ENCODE assay signal across 18 cellular contexts in the genomic region with DNA sequence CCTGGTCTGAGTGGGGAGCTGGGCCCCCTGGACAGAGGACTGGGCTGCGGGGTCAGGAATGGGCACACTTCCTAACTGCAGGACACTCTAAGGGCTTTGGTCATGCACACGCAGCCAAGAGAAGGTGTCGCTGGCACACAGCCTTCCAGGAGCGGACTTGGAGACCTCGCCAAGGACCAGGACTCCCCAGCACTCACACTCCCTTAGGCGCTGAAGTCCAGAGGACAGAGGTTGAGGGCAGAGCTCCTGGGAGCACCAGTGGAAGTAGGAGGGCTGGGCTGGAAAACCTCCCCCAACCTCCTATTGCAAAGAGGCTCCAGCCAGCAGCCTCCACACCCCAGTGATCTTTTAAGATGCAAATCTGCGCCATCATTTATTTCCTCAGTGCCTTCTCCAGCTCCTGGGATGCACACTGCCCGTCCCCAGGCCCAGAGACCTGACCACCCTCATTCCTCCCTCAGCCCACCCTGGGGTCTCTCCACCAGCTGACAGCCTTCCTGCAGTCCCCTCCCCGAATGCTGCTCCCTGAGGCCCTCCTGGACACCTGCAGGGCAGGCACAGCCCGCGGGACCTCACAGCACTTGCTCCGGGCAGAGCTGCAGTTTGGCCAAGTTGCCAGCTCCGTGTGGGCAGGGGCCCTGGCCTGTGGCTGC. TPM values are rescaled to one million over a fixed set of nuclear protein-coding genes. Genes with fewer than 3 reads are reported as not detected.
DNase-seq lines count a peak whose midpoint lies in the region; ATAC-seq and TF ChIP-seq lines count a peak whose summit lies in the region.
"Had no signal": no experiment of that assay in that cellular context is flagged by ENCODE, and none has a peak within 500 bp of the region (broad histone marks: within the 10 kb centered on the region; RNA-seq: fewer than 3 reads in every experiment).

No MANE protein-coding gene starts in this region.

- POLR2A ChIA-PET in CD4-positive, alpha-beta memory T cell (lab: Charles Lee; ENCODE audit: partially characterized antibody) = interaction anchor here (2.3 kb wide), 1 partner anchor 50 kb away, joined by 16 read pairs; a partner anchor contains a TSS

- H3K4me3 ChIP-seq in CD4-positive, alpha-beta memory T cell (ENCODE audit: low read length in 2 of 2) = no peak overlapping the region
- no peak overlapping the region for H3K4me3 ChIP-seq in tibial nerve
- H3K4me3 ChIP-seq: cardiac muscle cell, SJSA1, vagina had no signal

- TF ChIP-seq EP300 in tibial nerve (IDR thresholded peaks at IDR 0.05) = no peak

- peaks cover 39% of the 10 kb centered on the region for H3K4me1 ChIP-seq in CD4-positive, alpha-beta memory T cell (ENCODE audit: insufficient read depth, low read length)
- peaks cover 0 to 30% (median 0%) of the 10 kb centered on the region in 4 donors for H3K4me1 ChIP-seq in tibial nerve
- H3K4me1 ChIP-seq: SJSA1 had no signal

- H3K27ac Mint-ChIP-seq in CD4-positive, alpha-beta memory T cell = peak overlapping the region in 2 of 7 donors; percentile 57 to 74
- no peak overlapping the region for H3K27ac Mint-ChIP-seq in nephron progenitor cell
- H3K27ac Mint-ChIP-seq: activated naive CD4-positive, alpha-beta T cell treated with anti-CD3 and anti-CD28 coated beads for 36 hours; stimulated activated effector memory CD8-positive, alpha-beta T cell treated with anti-CD3 and anti-CD28 coated beads, Interleukin-12 subunit alpha, Interleukin-12 subunit beta, amount 100 ng/mL, for 72 hours had no signal

- no peaks in the 10 kb centered on the region for H3K36me3 Mint-ChIP-seq in CD4-positive, alpha-beta memory T cell
- no peaks in the 10 kb centered on the region for H3K36me3 Mint-ChIP-seq in nephron progenitor cell (ENCODE audit: low read depth)
- H3K36me3 Mint-ChIP-seq: stimulated activated effector memory CD8-positive, alpha-beta T cell treated with anti-CD3 and anti-CD28 coated beads, Interleukin-12 subunit alpha, Interleukin-12 subunit beta, amount 100 ng/mL, for 72 hours had no signal

- no peaks in the 10 kb centered on the region for H3K36me3 ChIP-seq in CD4-positive, alpha-beta memory T cell (ENCODE audit: insufficient read depth, low read length)
- H3K36me3 ChIP-seq in tibial nerve = no peaks in the 10 kb centered on the region
- H3K36me3 ChIP-seq: cardiac muscle cell, SJSA1, vagina had no signal

- CTCF ChIA-PET in CD4-positive, alpha-beta memory T cell (lab: Charles Lee; ENCODE audit: partially characterized antibody) = interaction anchor here (0.9 to 1.4 kb wide), 2 partner anchors 34 to 198 kb away, joined by 3 read pairs; no protein-coding TSS in a partner anchor

- intact Hi-C loops in CD4-positive, alpha-beta memory T cell (cut with micrococcal nuclease) = no loop called here

- 0 to 1% methylated on average over 12 to 13 of the region's 13 CpGs for WGBS in tibial nerve, 2 donors

- TF ChIP-seq CTCF in GM13977 (IDR thresholded peaks at IDR 0.05; ENCODE audit: extremely low read depth, insufficient read depth, missing control alignments) (no peak), nephron progenitor cell (IDR thresholded peaks at IDR 0.05) (no peak), tibial nerve (IDR thresholded peaks at IDR 0.05) (no peak)

- H3K27ac ChIP-seq in CD4-positive, alpha-beta memory T cell (ENCODE audit: low read depth, low read length) = no peak overlapping the region
- H3K27ac ChIP-seq in caudate nucleus (ENCODE audit: low read depth, low read length) (peak overlapping the region; percentile 64), tibial nerve (no peak overlapping the region)
- H3K27ac ChIP-seq: cardiac muscle cell, HL-60, SJSA1, vagina had no signal

- no peak for DNase-seq in CD4-positive, alpha-beta memory T cell
- DNase-seq in GM03348 (ENCODE audit: low spot score) (peak; percentile 14), caudate nucleus (lab: John Stamatoyannopoulos, UW) (no peak), islet precursor cell (peak; percentile 55), GM13977 (ENCODE audit: low spot score) (no peak), nephron progenitor cell (no peak), tibial nerve (ENCODE audit: low spot score in 2 of 2) (no peak)
- DNase-seq: activated naive CD4-positive, alpha-beta T cell treated with anti-CD3 and anti-CD28 coated beads for 36 hours; C1 segment of cervical spinal cord; NCI-H2081; stimulated activated CD4-positive, alpha-beta T cell treated with anti-CD3 and anti-CD28 coated beads, Interleukin-4, amount 100 ng/mL, for 4 hours had no signal

- H3K9me3 Mint-ChIP-seq in CD4-positive, alpha-beta memory T cell = peaks cover 0 to 24% (median 21%) of the 10 kb centered on the region in 8 donors
- peaks cover 21% of the 10 kb centered on the region for H3K9me3 Mint-ChIP-seq in nephron progenitor cell
- H3K9me3 Mint-ChIP-seq: stimulated activated effector memory CD8-positive, alpha-beta T cell treated with anti-CD3 and anti-CD28 coated beads, Interleukin-12 subunit alpha, Interleukin-12 subunit beta, amount 100 ng/mL, for 72 hours had no signal

- no peak for TF ChIP-seq POLR2A in tibial nerve (IDR thresholded peaks at IDR 0.05)

- ATAC-seq in HG02840 (IDR thresholded peaks at IDR 0.05; ENCODE audit: low FRiP score, unreplicated experiment) = no peak
- ATAC-seq: stimulated activated effector memory CD8-positive, alpha-beta T cell treated with anti-CD3 and anti-CD28 coated beads, Interleukin-12 subunit alpha, Interleukin-12 subunit beta, amount 100 ng/mL, for 72 hours had no signal

- H3K27me3 Mint-ChIP-seq in CD4-positive, alpha-beta memory T cell = peaks cover 62 to 65% of the 10 kb centered on the region in 2 donors
- peaks cover 100% of the 10 kb centered on the region for H3K27me3 Mint-ChIP-seq in nephron progenitor cell (ENCODE audit: low read depth, poor library complexity)

- in situ Hi-C loops in GM13977 (cut with MboI; ENCODE audit: low pct_unique_long_range_greater_than_20kb, low sequenced_read_pairs, unreplicated experiment) = no loop called here

- H3K4me3 Mint-ChIP-seq in CD4-positive, alpha-beta memory T cell = peak overlapping the region in 6 of 8 donors; percentile 7 to 72 (median 46)
- no peak overlapping the region for H3K4me3 Mint-ChIP-seq in nephron progenitor cell
- H3K4me3 Mint-ChIP-seq: activated naive CD4-positive, alpha-beta T cell treated with anti-CD3 and anti-CD28 coated beads for 36 hours had no signal

- H3K4me1 Mint-ChIP-seq in CD4-positive, alpha-beta memory T cell = peaks cover 16 to 45% (median 26%) of the 10 kb centered on the region in 4 donors
- H3K4me1 Mint-ChIP-seq in nephron progenitor cell = peaks cover 52% of the 10 kb centered on the region

- no peaks in the 10 kb centered on the region for H3K9me3 ChIP-seq in CD4-positive, alpha-beta memory T cell (ENCODE audit: control insufficient read depth in 1 of 2, low read length in 2 of 2)
- H3K9me3 ChIP-seq in tibial nerve = peaks cover 0 to 4% (median 0%) of the 10 kb centered on the region in 4 donors
- H3K9me3 ChIP-seq: SJSA1, vagina had no signal

- peaks cover 74% of the 10 kb centered on the region for H3K27me3 ChIP-seq in CD4-positive, alpha-beta memory T cell (ENCODE audit: insufficient read depth, low read length)
- peaks cover 2 to 98% of the 10 kb centered on the region in 2 donors for H3K27me3 ChIP-seq in tibial nerve

RNA-seq across cellular contexts. Expression of a gene that starts 3.0 kb away (rescaled TPM):
- not detected for total RNA-seq in CD4-positive, alpha-beta memory T cell
- polyA plus RNA-seq in CD4-positive, alpha-beta memory T cell = under 1 TPM in 1 of 2 donors, not detected in 1; 0.07 TPM
- not detected for total RNA-seq in tibial nerve
- total RNA-seq: activated naive CD4-positive, alpha-beta T cell treated with anti-CD3 and anti-CD28 coated beads for 36 hours; frontal cortex; SJSA1; vagina had no signal

RNA-seq across cellular contexts. Expression of a gene that starts 11.4 kb away (rescaled TPM):
- total RNA-seq in CD4-positive, alpha-beta memory T cell = not detected
- polyA plus RNA-seq in CD4-positive, alpha-beta memory T cell = not detected
- not detected for total RNA-seq in tibial nerve
- total RNA-seq: activated naive CD4-positive, alpha-beta T cell treated with anti-CD3 and anti-CD28 coated beads for 36 hours; cardiac muscle cell; frontal cortex; SJSA1; vagina had no signal
- polyA plus RNA-seq: cardiac muscle cell had no signal

RNA-seq across cellular contexts. Expression of a gene that starts 26.4 kb away (rescaled TPM):
- total RNA-seq in CD4-positive, alpha-beta memory T cell = not detected
- polyA plus RNA-seq in CD4-positive, alpha-beta memory T cell = not detected
- total RNA-seq in tibial nerve = not detected
- total RNA-seq: activated naive CD4-positive, alpha-beta T cell treated with anti-CD3 and anti-CD28 coated beads for 36 hours; cardiac muscle cell; frontal cortex; SJSA1; vagina had no signal
- polyA plus RNA-seq: cardiac muscle cell had no signal

RNA-seq across cellular contexts. Expression of a gene that starts 41.6 kb away (rescaled TPM):
- not detected for total RNA-seq in CD4-positive, alpha-beta memory T cell
- polyA plus RNA-seq in CD4-positive, alpha-beta memory T cell = not detected
- total RNA-seq in tibial nerve = not detected
- total RNA-seq: activated naive CD4-positive, alpha-beta T cell treated with anti-CD3 and anti-CD28 coated beads for 36 hours; cardiac muscle cell; frontal cortex; SJSA1; vagina had no signal
- polyA plus RNA-seq: cardiac muscle cell had no signal

RNA-seq across cellular contexts. Expression of a gene that starts 50.6 kb away (rescaled TPM):
- total RNA-seq in CD4-positive, alpha-beta memory T cell = not detected
- polyA plus RNA-seq in CD4-positive, alpha-beta memory T cell = 1 to 10 TPM in 1 of 2 donors, not detected in 1; 1.2 TPM
- total RNA-seq in tibial nerve = not detected
- total RNA-seq: activated naive CD4-positive, alpha-beta T cell treated with anti-CD3 and anti-CD28 coated beads for 36 hours; cardiac muscle cell; frontal cortex; SJSA1; vagina had no signal
- polyA plus RNA-seq: cardiac muscle cell had no signal

Comparison
In these comparisons a context has a peak if more than half of its experiments do, and no peak if none do; other contexts are left out.
1. DNase-seq: peak in GM03348 (single experiment) and islet precursor cell (single experiment); none in CD4-positive, alpha-beta memory T cell (0 of 5), caudate nucleus (0 of 61), GM13977 (single experiment), nephron progenitor cell (single experiment) and tibial nerve (0 of 2).